17 cellular contexts compared by ENCODE assay signal in genomic region chr6:63859520-63859919, GRCh38.
"Had no signal": no experiment of that assay in that cellular context is flagged by ENCODE, and none has a peak within 500 bp of the region (broad histone marks: within the 10 kb centered on the region; RNA-seq: fewer than 3 reads in every experiment).

No MANE protein-coding gene starts in this region.

- H3K4me1 ChIP-seq: parathyroid adenoma, sigmoid colon had no signal

- H3K9me3 ChIP-seq: heart right ventricle, sigmoid colon had no signal

- H3K4me3 ChIP-seq: sigmoid colon had no signal

- H3K36me3 ChIP-seq: heart right ventricle, sigmoid colon, WERI-Rb-1 had no signal

- H3K79me2 ChIP-seq: parathyroid adenoma had no signal

- ATAC-seq: activated T-cell treated with anti-CD3 and anti-CD28 coated beads, Interleukin-2, amount 50 U/mL, for 72 hours; esophagus mucosa; natural killer cell treated with Interleukin-12 subunit alpha and Interleukin-12 subunit beta and Interleukin-15 and Interleukin-18, amount 100 ng/mL, for 72 hours; stimulated activated naive B cell treated with anti-CD40 and anti-IgM and Interleukin-4, amounts not matched to agents 10 μg/mL and 1 μg/mL and 100 μg/mL, for 72 hours; T-helper 17 cell had no signal

- DNase-seq: activated CD4-positive, alpha-beta T cell treated with anti-CD3 and anti-CD28 coated beads for 1 hour; activated CD8-positive, alpha-beta memory T cell treated with anti-CD3 and anti-CD28 coated beads for 24 hours; activated effector memory CD4-positive, alpha-beta T cell treated with anti-CD3 and anti-CD28 coated beads, Interleukin-2, amount 50 U/mL, for 16 hours; activated naive CD4-positive, alpha-beta T cell treated with anti-CD3 and anti-CD28 coated beads, Interleukin-2, amount 50 U/mL, for 16 hours; activated T-cell treated with anti-CD3 and anti-CD28 coated beads, Interleukin-2, amount 50 U/mL, for 72 hours; aorta; effector CD8-positive, alpha-beta T cell; heart right ventricle; immature natural killer cell; kidney glomerular epithelial cell; sigmoid colon; stimulated activated naive B cell treated with anti-CD40 and anti-IgM and Interleukin-4, amounts not matched to agents 10 μg/mL and 1 μg/mL and 100 μg/mL, for 72 hours; T-helper 17 cell; WERI-Rb-1 had no signal

- H3K27ac ChIP-seq: parathyroid adenoma, sigmoid colon, WERI-Rb-1 had no signal

- H3K27me3 ChIP-seq: heart right ventricle, sigmoid colon had no signal

- H2AFZ ChIP-seq: parathyroid adenoma had no signal

- H3K9ac ChIP-seq: parathyroid adenoma had no signal
